ENCODE assay signal across 1 cellular context in the genomic region with DNA sequence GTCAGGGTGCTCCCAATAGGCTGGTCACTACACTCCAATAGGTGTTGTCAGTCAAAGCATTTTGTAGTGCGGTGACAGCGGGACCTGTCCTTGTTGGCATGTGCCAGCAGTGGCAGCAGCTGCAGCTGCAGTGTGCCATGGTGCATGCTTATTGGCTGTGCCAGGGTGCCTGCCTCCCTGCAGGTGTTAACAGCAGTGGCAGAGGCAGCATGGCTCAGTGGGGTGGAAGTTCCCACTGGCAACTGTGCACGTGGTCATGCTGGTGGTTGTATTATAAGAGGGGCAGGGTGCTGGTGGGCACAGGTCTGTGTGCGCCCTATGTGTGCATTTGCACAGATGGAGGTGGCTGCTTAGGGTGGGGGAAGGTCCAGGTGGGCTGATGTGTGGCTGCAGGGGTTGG.
TF ChIP-seq lines count a peak whose summit lies in the region.

No MANE protein-coding gene starts in this region.

TF ChIP-seq in H1, 55 proteins besides CTCF, POLR2A, EP300 and RAD21:
- TF ChIP-seq SUZ12 (IDR thresholded peaks at IDR 0.05; ENCODE audit: low read length), result no peak
- TF ChIP-seq EZH2 (IDR thresholded peaks at IDR 0.05; ENCODE audit: low read depth, low read length, severe bottlenecking), result no peak
- TF ChIP-seq SIX5 (IDR thresholded peaks at IDR 0.05; ENCODE audit: low read depth, low read length), result no peak
- TF ChIP-seq E2F6 (IDR thresholded peaks at IDR 0.05), result no peak
- TF ChIP-seq, protein P1, sequence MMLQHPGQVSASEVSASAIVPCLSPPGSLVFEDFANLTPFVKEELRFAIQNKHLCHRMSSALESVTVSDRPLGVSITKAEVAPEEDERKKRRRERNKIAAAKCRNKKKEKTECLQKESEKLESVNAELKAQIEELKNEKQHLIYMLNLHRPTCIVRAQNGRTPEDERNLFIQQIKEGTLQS (IDR thresholded peaks at IDR 0.05; ENCODE audit: insufficient read depth, low read depth, low read length), result no peak
- TF ChIP-seq SP2 (IDR thresholded peaks at IDR 0.05; ENCODE audit: low read length), result no peak
- TF ChIP-seq BCL11A (IDR thresholded peaks at IDR 0.05; ENCODE audit: low read depth in 2 of 2, low read length in 2 of 2), result no peak
- no peak for TF ChIP-seq GTF2F1 (IDR thresholded peaks at IDR 0.05; ENCODE audit: borderline replicate concordance, low read depth, low read length)
- TF ChIP-seq, protein P2, sequence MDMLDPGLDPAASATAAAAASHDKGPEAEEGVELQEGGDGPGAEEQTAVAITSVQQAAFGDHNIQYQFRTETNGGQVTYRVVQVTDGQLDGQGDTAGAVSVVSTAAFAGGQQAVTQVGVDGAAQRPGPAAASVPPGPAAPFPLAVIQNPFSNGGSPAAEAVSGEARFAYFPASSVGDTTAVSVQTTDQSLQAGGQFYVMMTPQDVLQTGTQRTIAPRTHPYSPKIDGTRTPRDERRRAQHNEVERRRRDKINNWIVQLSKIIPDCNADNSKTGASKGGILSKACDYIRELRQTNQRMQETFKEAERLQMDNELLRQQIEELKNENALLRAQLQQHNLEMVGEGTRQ (IDR thresholded peaks at IDR 0.05; ENCODE audit: low read length), result no peak
- no peak for TF ChIP-seq CHD2 (IDR thresholded peaks at IDR 0.05; ENCODE audit: low read length)
- TF ChIP-seq SIRT6 (IDR thresholded peaks at IDR 0.05; ENCODE audit: low read length), result no peak
- TF ChIP-seq CHD7 (IDR thresholded peaks at IDR 0.05; ENCODE audit: insufficient replicate concordance, low read length), result no peak
- TF ChIP-seq PHF8 (conservative IDR thresholded peaks at IDR 0.05; ENCODE audit: low read depth, low read length), result no peak
- no peak for TF ChIP-seq RBBP5 (IDR thresholded peaks at IDR 0.05; ENCODE audit: borderline replicate concordance, low read depth, low read length)
- TF ChIP-seq JUND (IDR thresholded peaks at IDR 0.05; ENCODE audit: low read length), result no peak
